11 cellular contexts compared by ENCODE assay signal in the genomic region with DNA sequence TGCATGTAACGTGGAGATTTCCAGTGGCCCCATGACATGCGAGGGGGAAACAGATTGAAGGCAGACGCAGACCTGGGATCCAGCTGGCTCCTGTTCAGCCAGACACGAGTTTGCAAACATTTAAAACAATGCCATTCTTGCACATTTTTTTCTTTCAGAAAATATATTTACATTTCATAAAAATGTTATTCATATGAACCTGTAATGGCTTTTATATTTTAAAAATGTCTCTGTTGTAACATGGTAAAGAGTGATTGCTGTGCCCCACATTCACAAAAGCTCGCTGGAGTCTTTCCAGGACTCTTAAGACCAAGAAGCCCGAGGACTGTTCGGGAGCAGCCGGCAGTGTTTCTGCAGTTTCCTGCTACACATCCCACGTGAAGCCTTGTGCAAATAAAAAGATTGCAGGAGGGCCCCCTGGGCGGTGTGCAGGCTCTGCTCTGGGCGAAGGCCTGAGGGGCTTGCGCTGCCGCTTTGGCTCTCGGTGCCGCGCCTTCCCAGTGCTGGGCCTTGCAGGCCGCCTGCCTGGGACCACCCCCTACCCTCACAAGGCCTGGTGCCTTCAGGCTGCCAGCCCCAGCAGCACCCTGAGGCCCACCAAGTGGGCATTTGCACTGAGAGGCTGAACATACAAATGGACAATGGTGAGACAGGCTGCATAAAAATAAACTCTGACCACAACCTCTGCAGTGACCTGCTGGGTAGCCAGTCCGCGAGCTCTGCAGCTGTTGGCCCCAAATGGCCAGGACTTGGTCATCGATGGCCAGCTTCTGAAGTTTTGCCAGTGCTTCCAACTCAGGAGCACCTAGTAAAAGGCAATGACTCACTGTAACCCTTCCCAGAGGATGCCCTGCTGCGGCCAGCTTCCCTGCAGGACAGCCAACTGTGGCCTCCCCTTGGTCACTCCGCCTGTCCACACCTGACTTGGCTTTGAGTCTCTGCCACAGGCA.
A peak's percentile ranks its signal among the peaks of the same experiment; 100 is the strongest.
DNase-seq lines count a peak whose midpoint lies in the region; ATAC-seq, FAIRE-seq and TF ChIP-seq lines count a peak whose summit lies in the region.
"Had no signal": no experiment of that assay in that cellular context is flagged by ENCODE, and none has a peak within 500 bp of the region (broad histone marks: within the 10 kb centered on the region; RNA-seq: fewer than 3 reads in every experiment).

No MANE protein-coding gene starts in this region.

- H3K9me3 ChIP-seq in K562 (replicated peaks; ENCODE audit: control insufficient read depth, insufficient read depth, low read depth, low read length): no peaks in the 10 kb centered on the region
- H3K9me3 ChIP-seq in lung (ENCODE audit: control insufficient read depth in 2 of 2, insufficient read depth in 1 of 2, low read length in 1 of 2): no peaks in the 10 kb centered on the region
- no peaks in the 10 kb centered on the region for H3K9me3 ChIP-seq in uterus
- H3K9me3 ChIP-seq in gastroesophageal sphincter: no peaks in the 10 kb centered on the region

- H3K9me3 Mint-ChIP-seq in activated CD8-positive, alpha-beta memory T cell treated with anti-CD3 and anti-CD28 coated beads, Interleukin-2, amount 10 ng/mL, durations not matched to agents 7 days and 5 days (ENCODE audit: low read depth): no peaks in the 10 kb centered on the region
- H3K9me3 Mint-ChIP-seq: activated naive CD8-positive, alpha-beta T cell treated with anti-CD3 and anti-CD28 coated beads, Interleukin-2, amount 10 ng/mL, durations not matched to agents 7 days and 5 days had no signal

- 72% methylated on average over 22 of the region's 22 CpGs for WGBS in K562 (ENCODE audit: insufficient coverage, low coverage, missing lambda C conversion rate)
- WGBS in lung, 2 donors: 55 to 61% methylated on average over 22 of the region's 22 CpGs
- WGBS in gastroesophageal sphincter (ENCODE audit: low coverage in 1 of 2), 2 donors: 43 to 46% methylated on average over 8 to 15 of the region's 22 CpGs

- no peak overlapping the region for H3K27ac ChIP-seq in K562 (ENCODE audit: extremely low read depth, low read depth, low read length)
- peak overlapping the region in 1 of 2 donors; percentile 51 for H3K27ac ChIP-seq in lung (ENCODE audit: low read depth in 1 of 2, low read length in 1 of 2)
- peak overlapping the region; percentile 67 to 71 for H3K27ac ChIP-seq in uterus
- H3K27ac ChIP-seq in gastroesophageal sphincter: no peak overlapping the region

- TF ChIP-seq RAD21 in K562 (CRISPR knock-in tag; conservative IDR thresholded peaks at IDR 0.05 in 1 of 2, IDR thresholded peaks at IDR 0.05 in 1 of 2): no peak

- H3K9ac ChIP-seq in K562 (ENCODE audit: insufficient read depth in 1 of 2, low read depth in 2 of 2, low read length in 2 of 2): no peak overlapping the region; a peak in 1 of 4 replicates

- H3K9me1 ChIP-seq in K562 (ENCODE audit: control insufficient read depth, insufficient read depth, low read length): no peaks in the 10 kb centered on the region

- TF ChIP-seq POLR2A in K562 (conservative IDR thresholded peaks at IDR 0.05): no peak
- TF ChIP-seq POLR2A in uterus (IDR thresholded peaks at IDR 0.05): no peak
- TF ChIP-seq POLR2A in GM12891 (IDR thresholded peaks at IDR 0.05; ENCODE audit: low read depth, low read length): no peak
- no peak for TF ChIP-seq POLR2A in gastroesophageal sphincter (IDR thresholded peaks at IDR 0.05)

- H3K36me3 ChIP-seq in K562 (ENCODE audit: control insufficient read depth, insufficient read depth, low read length): no peaks in the 10 kb centered on the region
- H3K36me3 ChIP-seq in lung (ENCODE audit: control insufficient read depth in 2 of 2, insufficient read depth in 2 of 2, low read length in 2 of 2): no peaks in the 10 kb centered on the region
- no peaks in the 10 kb centered on the region for H3K36me3 ChIP-seq in uterus
- H3K36me3 ChIP-seq in gastroesophageal sphincter: no peaks in the 10 kb centered on the region

- intact Hi-C loops in K562 (cut with micrococcal nuclease) (no loop called here), uterus (cut with DNase I; ENCODE audit: low total_unique reads) (no loop called here)

- H3K4me1 Mint-ChIP-seq in activated CD8-positive, alpha-beta memory T cell treated with anti-CD3 and anti-CD28 coated beads, Interleukin-2, amount 10 ng/mL, durations not matched to agents 7 days and 5 days: peaks cover 3% of the 10 kb centered on the region

- no peak overlapping the region for H3K4me2 ChIP-seq in K562 (ENCODE audit: insufficient read depth, low read length)

- no peak for ATAC-seq in activated CD8-positive, alpha-beta memory T cell treated with anti-CD3 and anti-CD28 coated beads, Interleukin-2, amount 10 ng/mL, durations not matched to agents 7 days and 5 days
- ATAC-seq in K562 (no peak), lung (ENCODE audit: insufficient read depth, low FRiP score) (peak; percentile 58), gastroesophageal sphincter (no peak), GM21390 (IDR thresholded peaks at IDR 0.05; ENCODE audit: unreplicated experiment) (no peak)
- ATAC-seq: GM12878 had no signal

- H3K4me3 Mint-ChIP-seq in activated CD8-positive, alpha-beta memory T cell treated with anti-CD3 and anti-CD28 coated beads, Interleukin-2, amount 10 ng/mL, durations not matched to agents 7 days and 5 days: no peak overlapping the region
- H3K4me3 Mint-ChIP-seq: activated naive CD8-positive, alpha-beta T cell treated with anti-CD3 and anti-CD28 coated beads, Interleukin-2, amount 10 ng/mL, durations not matched to agents 7 days and 5 days had no signal

- TF ChIP-seq CTCF in K562 (IDR thresholded peaks at IDR 0.05 in 2 of 3, conservative IDR thresholded peaks at IDR 0.05 in 1 of 3; ENCODE audit: insufficient read depth in 2 of 3, low read depth in 1 of 3, low read length in 3 of 3) (no peak), lung (IDR thresholded peaks at IDR 0.05; ENCODE audit: control extremely low read depth, extremely low read depth) (no peak), uterus (IDR thresholded peaks at IDR 0.05) (no peak), gastroesophageal sphincter (IDR thresholded peaks at IDR 0.05) (no peak)

- POLR2A ChIA-PET in K562 (lab: Yijun Ruan, JAX): interaction anchor here (2.1 kb wide), 1 partner anchor 13 kb away, joined by 28 read pairs; no protein-coding TSS in a partner anchor

- BruUV-seq in K562 (replicated peaks; lab: Mats Ljungman, UMichigan): no TSS peak

- no peak for TF ChIP-seq EP300 in K562 (IDR thresholded peaks at IDR 0.05; ENCODE audit: low read length)
- TF ChIP-seq EP300 in gastroesophageal sphincter (IDR thresholded peaks at IDR 0.05): no peak

- in situ Hi-C loops in K562 (cut with MboI): no loop called here

- no peaks in the 10 kb centered on the region for H3K36me3 Mint-ChIP-seq in activated CD8-positive, alpha-beta memory T cell treated with anti-CD3 and anti-CD28 coated beads, Interleukin-2, amount 10 ng/mL, durations not matched to agents 7 days and 5 days
- H3K36me3 Mint-ChIP-seq: activated naive CD8-positive, alpha-beta T cell treated with anti-CD3 and anti-CD28 coated beads, Interleukin-2, amount 10 ng/mL, durations not matched to agents 7 days and 5 days had no signal

- peaks cover 28 to 44% of the 10 kb centered on the region in 2 experiments for H3K4me1 ChIP-seq in K562 (replicated peaks in 1 of 2; ENCODE audit: control insufficient read depth in 2 of 2, insufficient read depth in 2 of 2, low read length in 2 of 2)
- H3K4me1 ChIP-seq in lung (ENCODE audit: control insufficient read depth in 2 of 2, insufficient read depth in 2 of 2, low read length in 2 of 2): peaks cover 10 to 13% of the 10 kb centered on the region in 2 donors
- peaks cover 0 to 8% of the 10 kb centered on the region in 2 donors for H3K4me1 ChIP-seq in uterus
- peaks cover 0 to 26% (median 3%) of the 10 kb centered on the region in 3 donors for H3K4me1 ChIP-seq in gastroesophageal sphincter

- DNase-seq in activated CD8-positive, alpha-beta memory T cell treated with anti-CD3 and anti-CD28 coated beads, Interleukin-2, amount 10 ng/mL, durations not matched to agents 7 days and 5 days: peak; percentile 28
- DNase-seq in activated CD8-positive, alpha-beta memory T cell treated with anti-CD3 and anti-CD28 coated beads, Interleukin-2, amount 50 U/mL, for 4 hours: no peak
- DNase-seq in K562 (ENCODE audit: extremely low read depth in 1 of 4, low spot score in 3 of 4): no peak
- peak; percentile 59 for DNase-seq in lung (ENCODE audit: low spot score)
- peak; percentile 42 to 51 for DNase-seq in uterus
- DNase-seq in GM12891 (ENCODE audit: insufficient read length, low spot score): no peak
- DNase-seq: activated naive CD8-positive, alpha-beta T cell treated with anti-CD3 and anti-CD28 coated beads, Interleukin-2, amount 10 ng/mL, durations not matched to agents 7 days and 5 days; foreskin melanocyte had no signal

- peaks cover 7% of the 10 kb centered on the region for H3K27me3 Mint-ChIP-seq in activated CD8-positive, alpha-beta memory T cell treated with anti-CD3 and anti-CD28 coated beads, Interleukin-2, amount 10 ng/mL, durations not matched to agents 7 days and 5 days

- H3K4me3 ChIP-seq in K562: no peak overlapping the region
- H3K4me3 ChIP-seq in lung: no peak overlapping the region
- peak overlapping the region; percentile 6 to 19 for H3K4me3 ChIP-seq in uterus
- H3K4me3 ChIP-seq in gastroesophageal sphincter: peak overlapping the region in 1 of 2 donors; percentile 11
- H3K4me3 ChIP-seq: GM12878 had no signal

- no peaks in the 10 kb centered on the region; the same call in 1 of the 2 replicates for H4K20me1 ChIP-seq in K562 (replicated peaks; ENCODE audit: control insufficient read depth, insufficient read depth, low read length)

- no peaks in the 10 kb centered on the region for H3K79me2 ChIP-seq in K562 (ENCODE audit: control insufficient read depth, insufficient read depth, low read length)

- H3K27me3 ChIP-seq in K562 (ENCODE audit: control insufficient read depth in 2 of 2, insufficient read depth in 2 of 2, low read length in 2 of 2) (peaks cover 3 to 4% of the 10 kb centered on the region in 2 experiments; a peak in 1 of 5 replicates), lung (ENCODE audit: control insufficient read depth, insufficient read depth) (no peaks in the 10 kb centered on the region), uterus (no peaks in the 10 kb centered on the region), gastroesophageal sphincter (no peaks in the 10 kb centered on the region)

- peak overlapping the region; percentile 75 for H2AFZ ChIP-seq in K562 (ENCODE audit: low read depth, low read length)

- CTCF ChIA-PET in activated CD8-positive, alpha-beta memory T cell treated with anti-CD3 and anti-CD28 coated beads, Interleukin-2, amount 10 ng/mL, durations not matched to agents 7 days and 5 days (lab: Charles Lee): no interaction called here
- CTCF ChIA-PET in K562 (lab: Yijun Ruan, JAX; ENCODE audit: low intra/inter-chr PET ratio): no interaction called here

- H3K27ac Mint-ChIP-seq in activated CD8-positive, alpha-beta memory T cell treated with anti-CD3 and anti-CD28 coated beads, Interleukin-2, amount 10 ng/mL, durations not matched to agents 7 days and 5 days: no peak overlapping the region
- H3K27ac Mint-ChIP-seq: activated naive CD8-positive, alpha-beta T cell treated with anti-CD3 and anti-CD28 coated beads, Interleukin-2, amount 10 ng/mL, durations not matched to agents 7 days and 5 days had no signal

- FAIRE-seq in K562 (lab: Jason Lieb, UNC) (no peak), GM12891 (lab: Jason Lieb, UNC) (no peak)
- FAIRE-seq: GM12878 had no signal

TF ChIP-seq in GM12891, 5 proteins besides CTCF, POLR2A, EP300 and RAD21 (continues in another document):
- TF ChIP-seq PAX5 (IDR thresholded peaks at IDR 0.05; ENCODE audit: insufficient read depth, low read length, severe bottlenecking): no peak

Comparison
In these comparisons a context has a peak if more than half of its experiments do, and no peak if none do; other contexts are left out.
1. DNase-seq: peak in activated CD8-positive, alpha-beta memory T cell treated with anti-CD3 and anti-CD28 coated beads, Interleukin-2, amount 10 ng/mL, durations not matched to agents 7 days and 5 days (single experiment), lung (single experiment) and uterus (2 of 2); none in activated CD8-positive, alpha-beta memory T cell treated with anti-CD3 and anti-CD28 coated beads, Interleukin-2, amount 50 U/mL, for 4 hours (single experiment), K562 (0 of 4) and GM12891 (single experiment).
2. H3K27ac ChIP-seq: peak in uterus (2 of 2); none in K562 (single experiment) and gastroesophageal sphincter (0 of 4).
3. H3K4me3 ChIP-seq: peak in uterus (2 of 2); none in K562 (single experiment) and lung (single experiment).